ENCODE assay signal across 1 cellular context in genomic region chr17:77372444-77373297, GRCh38.
TF ChIP-seq lines count a peak whose summit lies in the region.

No MANE protein-coding gene starts in this region.

TF ChIP-seq in K562, 482 proteins besides CTCF, POLR2A, EP300 and RAD21 (continued from another document and continues in another):
- TF ChIP-seq ARID3B (CRISPR knock-in tag; IDR thresholded peaks at IDR 0.05; ENCODE audit: borderline replicate concordance), result no peak
- no peak for TF ChIP-seq DLX4 (CRISPR knock-in tag; IDR thresholded peaks at IDR 0.05)
- TF ChIP-seq SLC30A9 (CRISPR knock-in tag; IDR thresholded peaks at IDR 0.05), result no peak
- peak; percentile 33 for TF ChIP-seq NEUROD1 (IDR thresholded peaks at IDR 0.05; ENCODE audit: borderline replicate concordance, low read depth, low read length, partially characterized antibody)
- TF ChIP-seq STAG1 (CRISPR knock-in tag; IDR thresholded peaks at IDR 0.05; ENCODE audit: borderline replicate concordance), result no peak
- TF ChIP-seq ZBTB9 (CRISPR knock-in tag; IDR thresholded peaks at IDR 0.05), result peak; percentile 69; the same call in 1 of the 2 replicates
- no peak for TF ChIP-seq SAFB2 (IDR thresholded peaks at IDR 0.05; ENCODE audit: borderline replicate concordance, low read depth, low read length, severe bottlenecking)
- TF ChIP-seq DMBX1 (CRISPR knock-in tag; IDR thresholded peaks at IDR 0.05; ENCODE audit: borderline replicate concordance), result 0 out of 2 replicates have a peak, but pooled peaks have one; percentile 36
- no peak for TF ChIP-seq HDAC8 (tag; IDR thresholded peaks at IDR 0.05)
- TF ChIP-seq ZBTB8A (IDR thresholded peaks at IDR 0.05; ENCODE audit: partially characterized antibody), result no peak
- peak in 1 of 2 experiments; percentile 35; a peak in 1 of 4 replicates for TF ChIP-seq ZNF639 (CRISPR knock-in tag; conservative IDR thresholded peaks at IDR 0.05 in 1 of 2, IDR thresholded peaks at IDR 0.05 in 1 of 2)
- TF ChIP-seq NFE2 (IDR thresholded peaks at IDR 0.05; ENCODE audit: low read depth), result no peak
- TF ChIP-seq CC2D1A (IDR thresholded peaks at IDR 0.05), result no peak
- TF ChIP-seq GTF2A2 (tag; IDR thresholded peaks at IDR 0.05), result no peak
- TF ChIP-seq SIN3B (IDR thresholded peaks at IDR 0.05; ENCODE audit: low read depth), result no peak
- no peak for TF ChIP-seq ZNF785 (CRISPR knock-in tag; IDR thresholded peaks at IDR 0.05)
- no peak for TF ChIP-seq ZNF696 (CRISPR knock-in tag; conservative IDR thresholded peaks at IDR 0.05)
- TF ChIP-seq NCOR1 (IDR thresholded peaks at IDR 0.05), result peak; percentile 24; the same call in 1 of the 2 replicates
- no peak for TF ChIP-seq NR2C1 (IDR thresholded peaks at IDR 0.05)
- no peak for TF ChIP-seq NR2C1 (tag; IDR thresholded peaks at IDR 0.05)
- TF ChIP-seq ZNF445 (CRISPR knock-in tag; IDR thresholded peaks at IDR 0.05; ENCODE audit: low read depth), result no peak
- peak; percentile 67 for TF ChIP-seq SAP30 (IDR thresholded peaks at IDR 0.05; ENCODE audit: borderline replicate concordance, insufficient read depth, low read depth, low read length, poor library complexity, severe bottlenecking)
- TF ChIP-seq KDM5B (IDR thresholded peaks at IDR 0.05; ENCODE audit: insufficient replicate concordance, low read depth, low read length), result no peak
- TF ChIP-seq NFYB (IDR thresholded peaks at IDR 0.05; ENCODE audit: extremely low read depth, insufficient read length), result peak; percentile 38
- peak; percentile 73 for TF ChIP-seq ZFX (CRISPR knock-in tag; IDR thresholded peaks at IDR 0.05)
- TF ChIP-seq ATF1 (CRISPR knock-in tag; IDR thresholded peaks at IDR 0.05), result no peak
- peak; percentile 46 for TF ChIP-seq ATF1 (tag; IDR thresholded peaks at IDR 0.05)
- no peak for TF ChIP-seq GTF2B (IDR thresholded peaks at IDR 0.05; ENCODE audit: extremely low read depth, insufficient read length)
- TF ChIP-seq GABPB1 (CRISPR knock-in tag; IDR thresholded peaks at IDR 0.05), result no peak
- TF ChIP-seq MCM5 (IDR thresholded peaks at IDR 0.05; ENCODE audit: low read depth), result no peak
- TF ChIP-seq FOXJ3 (CRISPR knock-in tag; IDR thresholded peaks at IDR 0.05), result no peak
- no peak for TF ChIP-seq SRSF1 (IDR thresholded peaks at IDR 0.05; ENCODE audit: low read depth, low read length)
- no peak for TF ChIP-seq PHB2 (IDR thresholded peaks at IDR 0.05; ENCODE audit: low read depth)
- no peak for TF ChIP-seq RBM17 (IDR thresholded peaks at IDR 0.05; ENCODE audit: borderline replicate concordance, low read depth, low read length)
- TF ChIP-seq MEF2A (IDR thresholded peaks at IDR 0.05; ENCODE audit: control insufficient read depth, low read depth, low read length), result no peak
- TF ChIP-seq FOXP1 (CRISPR knock-in tag; IDR thresholded peaks at IDR 0.05), result no peak
- no peak for TF ChIP-seq SMAD1 (IDR thresholded peaks at IDR 0.05; ENCODE audit: low read depth, low read length, partially characterized antibody)
- 0 out of 2 replicates have a peak, but pooled peaks have one; percentile 59 for TF ChIP-seq ZNF76 (CRISPR knock-in tag; IDR thresholded peaks at IDR 0.05; ENCODE audit: borderline replicate concordance)
- TF ChIP-seq TAL1 (IDR thresholded peaks at IDR 0.05), result no peak
- no peak for TF ChIP-seq TRIM25 (IDR thresholded peaks at IDR 0.05; ENCODE audit: borderline replicate concordance)
- no peak for TF ChIP-seq ZNF232 (CRISPR knock-in tag; IDR thresholded peaks at IDR 0.05)
- no peak for TF ChIP-seq ZNF668 (CRISPR knock-in tag; IDR thresholded peaks at IDR 0.05)
- peak; percentile 97 for TF ChIP-seq PKNOX1 (IDR thresholded peaks at IDR 0.05)
- no peak for TF ChIP-seq ARID3A (IDR thresholded peaks at IDR 0.05; ENCODE audit: borderline replicate concordance, low read depth, low read length)
- TF ChIP-seq RBM22 (IDR thresholded peaks at IDR 0.05; ENCODE audit: low read depth, low read length, poor library complexity, severe bottlenecking), result peak; percentile 33
- no peak for TF ChIP-seq DNMT1 (IDR thresholded peaks at IDR 0.05)
- TF ChIP-seq TFE3 (CRISPR knock-in tag; IDR thresholded peaks at IDR 0.05), result no peak
- TF ChIP-seq ZNF23 (CRISPR knock-in tag; IDR thresholded peaks at IDR 0.05), result no peak
- TF ChIP-seq FOXK1 (CRISPR knock-in tag; IDR thresholded peaks at IDR 0.05; ENCODE audit: borderline replicate concordance), result no peak
- TF ChIP-seq DACH1 (IDR thresholded peaks at IDR 0.05; ENCODE audit: partially characterized antibody), result no peak
- no peak for TF ChIP-seq MLX (CRISPR knock-in tag; conservative IDR thresholded peaks at IDR 0.05)
- TF ChIP-seq BCLAF1 (IDR thresholded peaks at IDR 0.05; ENCODE audit: borderline replicate concordance in 1 of 2, control insufficient read depth in 1 of 2, low read depth in 2 of 2, low read length in 1 of 2), result no peak
- TF ChIP-seq ZNF212 (CRISPR knock-in tag; IDR thresholded peaks at IDR 0.05), result no peak
- peak in 1 of 2 experiments; percentile 67 for TF ChIP-seq E2F6 (IDR thresholded peaks at IDR 0.05; ENCODE audit: borderline replicate concordance in 1 of 2, extremely low read depth in 1 of 2, insufficient read depth in 1 of 2, insufficient read length in 1 of 2, low read depth in 1 of 2, low read length in 1 of 2, poor library complexity in 1 of 2, severe bottlenecking in 1 of 2)
